1 cellular context compared by ENCODE assay signal in the genomic region with DNA sequence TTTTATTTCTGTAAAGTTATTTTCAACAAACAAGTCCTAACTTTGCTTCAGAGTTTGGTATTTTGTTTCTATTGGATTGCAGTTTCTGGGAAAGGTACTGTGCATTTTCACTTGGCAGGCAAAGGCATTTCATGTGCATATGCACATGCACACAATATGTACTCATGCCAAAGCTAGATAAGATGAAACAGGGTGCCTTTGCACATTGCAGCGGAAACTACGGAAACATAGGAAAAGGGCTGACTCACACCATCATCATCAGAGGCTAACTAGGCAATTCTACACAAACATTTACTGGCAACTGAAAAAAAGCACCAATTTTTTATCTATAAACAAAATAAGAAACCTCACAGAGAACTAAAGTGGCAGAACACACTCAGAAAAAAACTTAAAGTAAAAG.
TF ChIP-seq lines count a peak whose summit lies in the region.

No MANE protein-coding gene starts in this region.

TF ChIP-seq in K562, 482 proteins besides CTCF, POLR2A, EP300 and RAD21 (continued from another document and continues in another):
- TF ChIP-seq, protein P1, sequence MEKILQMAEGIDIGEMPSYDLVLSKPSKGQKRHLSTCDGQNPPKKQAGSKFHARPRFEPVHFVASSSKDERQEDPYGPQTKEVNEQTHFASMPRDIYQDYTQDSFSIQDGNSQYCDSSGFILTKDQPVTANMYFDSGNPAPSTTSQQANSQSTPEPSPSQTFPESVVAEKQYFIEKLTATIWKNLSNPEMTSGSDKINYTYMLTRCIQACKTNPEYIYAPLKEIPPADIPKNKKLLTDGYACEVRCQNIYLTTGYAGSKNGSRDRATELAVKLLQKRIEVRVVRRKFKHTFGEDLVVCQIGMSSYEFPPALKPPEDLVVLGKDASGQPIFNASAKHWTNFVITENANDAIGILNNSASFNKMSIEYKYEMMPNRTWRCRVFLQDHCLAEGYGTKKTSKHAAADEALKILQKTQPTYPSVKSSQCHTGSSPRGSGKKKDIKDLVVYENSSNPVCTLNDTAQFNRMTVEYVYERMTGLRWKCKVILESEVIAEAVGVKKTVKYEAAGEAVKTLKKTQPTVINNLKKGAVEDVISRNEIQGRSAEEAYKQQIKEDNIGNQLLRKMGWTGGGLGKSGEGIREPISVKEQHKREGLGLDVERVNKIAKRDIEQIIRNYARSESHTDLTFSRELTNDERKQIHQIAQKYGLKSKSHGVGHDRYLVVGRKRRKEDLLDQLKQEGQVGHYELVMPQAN (IDR thresholded peaks at IDR 0.05; ENCODE audit: borderline replicate concordance), result no peak
- TF ChIP-seq MBD2 (IDR thresholded peaks at IDR 0.05; ENCODE audit: borderline replicate concordance, low read depth) (no peak), ZNF707 (CRISPR knock-in tag; conservative IDR thresholded peaks at IDR 0.05) (no peak), MTA2 (IDR thresholded peaks at IDR 0.05; ENCODE audit: low read depth) (no peak), PHTF2 (CRISPR knock-in tag; IDR thresholded peaks at IDR 0.05) (no peak), RNF2 (IDR thresholded peaks at IDR 0.05) (no peak; the same call in 1 of the 2 replicates), PML (IDR thresholded peaks at IDR 0.05; ENCODE audit: low read length) (no peak), BMI1 (IDR thresholded peaks at IDR 0.05; ENCODE audit: low read length) (no peak), ATF1 (CRISPR knock-in tag; IDR thresholded peaks at IDR 0.05) (no peak), ATF1 (tag; IDR thresholded peaks at IDR 0.05) (peak; percentile 36; the same call in 1 of the 2 replicates), ZFPM2 (CRISPR knock-in tag; IDR thresholded peaks at IDR 0.05) (no peak), KDM1A (IDR thresholded peaks at IDR 0.05) (peak in 1 of 2 experiments; percentile 99; a peak in 2 of 4 replicates), GABPB2 (CRISPR knock-in tag; conservative IDR thresholded peaks at IDR 0.05) (no peak), ZNF324 (CRISPR knock-in tag; IDR thresholded peaks at IDR 0.05) (no peak), PCBP2 (IDR thresholded peaks at IDR 0.05; ENCODE audit: low read depth, low read length, poor library complexity, severe bottlenecking) (no peak), FOXA3 (CRISPR knock-in tag; conservative IDR thresholded peaks at IDR 0.05 in 1 of 2, IDR thresholded peaks at IDR 0.05 in 1 of 2) (no peak), HLTF (IDR thresholded peaks at IDR 0.05) (no peak), STAT5A (IDR thresholded peaks at IDR 0.05; ENCODE audit: borderline replicate concordance, low read length) (peak; percentile 61), BCOR (IDR thresholded peaks at IDR 0.05) (no peak), NR1H2 (CRISPR knock-in tag; IDR thresholded peaks at IDR 0.05) (no peak), MCM2 (IDR thresholded peaks at IDR 0.05; ENCODE audit: low read depth) (no peak), RBM39 (optimal IDR thresholded peaks at IDR 0.05; ENCODE audit: low read depth, low read length) (no peak), PHF8 (IDR thresholded peaks at IDR 0.05; ENCODE audit: borderline replicate concordance, low read length) (no peak), NELFE (IDR thresholded peaks at IDR 0.05; ENCODE audit: insufficient read depth, insufficient read length) (no peak), CREB1 (IDR thresholded peaks at IDR 0.05) (0 out of 2 replicates have a peak, but pooled peaks have one; percentile 11), CREB1 (CRISPR knock-in tag; IDR thresholded peaks at IDR 0.05) (no peak), TRIM24 (IDR thresholded peaks at IDR 0.05) (peak; percentile 75 to 80)
- TF ChIP-seq, protein P2, sequence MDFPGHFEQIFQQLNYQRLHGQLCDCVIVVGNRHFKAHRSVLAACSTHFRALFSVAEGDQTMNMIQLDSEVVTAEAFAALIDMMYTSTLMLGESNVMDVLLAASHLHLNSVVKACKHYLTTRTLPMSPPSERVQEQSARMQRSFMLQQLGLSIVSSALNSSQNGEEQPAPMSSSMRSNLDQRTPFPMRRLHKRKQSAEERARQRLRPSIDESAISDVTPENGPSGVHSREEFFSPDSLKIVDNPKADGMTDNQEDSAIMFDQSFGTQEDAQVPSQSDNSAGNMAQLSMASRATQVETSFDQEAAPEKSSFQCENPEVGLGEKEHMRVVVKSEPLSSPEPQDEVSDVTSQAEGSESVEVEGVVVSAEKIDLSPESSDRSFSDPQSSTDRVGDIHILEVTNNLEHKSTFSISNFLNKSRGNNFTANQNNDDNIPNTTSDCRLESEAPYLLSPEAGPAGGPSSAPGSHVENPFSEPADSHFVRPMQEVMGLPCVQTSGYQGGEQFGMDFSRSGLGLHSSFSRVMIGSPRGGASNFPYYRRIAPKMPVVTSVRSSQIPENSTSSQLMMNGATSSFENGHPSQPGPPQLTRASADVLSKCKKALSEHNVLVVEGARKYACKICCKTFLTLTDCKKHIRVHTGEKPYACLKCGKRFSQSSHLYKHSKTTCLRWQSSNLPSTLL (IDR thresholded peaks at IDR 0.05), result no peak
- TF ChIP-seq, protein P3, sequence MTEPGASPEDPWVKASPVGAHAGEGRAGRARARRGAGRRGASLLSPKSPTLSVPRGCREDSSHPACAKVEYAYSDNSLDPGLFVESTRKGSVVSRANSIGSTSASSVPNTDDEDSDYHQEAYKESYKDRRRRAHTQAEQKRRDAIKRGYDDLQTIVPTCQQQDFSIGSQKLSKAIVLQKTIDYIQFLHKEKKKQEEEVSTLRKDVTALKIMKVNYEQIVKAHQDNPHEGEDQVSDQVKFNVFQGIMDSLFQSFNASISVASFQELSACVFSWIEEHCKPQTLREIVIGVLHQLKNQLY (CRISPR knock-in tag; conservative IDR thresholded peaks at IDR 0.05), result no peak
- TF ChIP-seq, protein P4, sequence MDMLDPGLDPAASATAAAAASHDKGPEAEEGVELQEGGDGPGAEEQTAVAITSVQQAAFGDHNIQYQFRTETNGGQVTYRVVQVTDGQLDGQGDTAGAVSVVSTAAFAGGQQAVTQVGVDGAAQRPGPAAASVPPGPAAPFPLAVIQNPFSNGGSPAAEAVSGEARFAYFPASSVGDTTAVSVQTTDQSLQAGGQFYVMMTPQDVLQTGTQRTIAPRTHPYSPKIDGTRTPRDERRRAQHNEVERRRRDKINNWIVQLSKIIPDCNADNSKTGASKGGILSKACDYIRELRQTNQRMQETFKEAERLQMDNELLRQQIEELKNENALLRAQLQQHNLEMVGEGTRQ (CRISPR knock-in tag; IDR thresholded peaks at IDR 0.05), result no peak
- TF ChIP-seq, protein P5, sequence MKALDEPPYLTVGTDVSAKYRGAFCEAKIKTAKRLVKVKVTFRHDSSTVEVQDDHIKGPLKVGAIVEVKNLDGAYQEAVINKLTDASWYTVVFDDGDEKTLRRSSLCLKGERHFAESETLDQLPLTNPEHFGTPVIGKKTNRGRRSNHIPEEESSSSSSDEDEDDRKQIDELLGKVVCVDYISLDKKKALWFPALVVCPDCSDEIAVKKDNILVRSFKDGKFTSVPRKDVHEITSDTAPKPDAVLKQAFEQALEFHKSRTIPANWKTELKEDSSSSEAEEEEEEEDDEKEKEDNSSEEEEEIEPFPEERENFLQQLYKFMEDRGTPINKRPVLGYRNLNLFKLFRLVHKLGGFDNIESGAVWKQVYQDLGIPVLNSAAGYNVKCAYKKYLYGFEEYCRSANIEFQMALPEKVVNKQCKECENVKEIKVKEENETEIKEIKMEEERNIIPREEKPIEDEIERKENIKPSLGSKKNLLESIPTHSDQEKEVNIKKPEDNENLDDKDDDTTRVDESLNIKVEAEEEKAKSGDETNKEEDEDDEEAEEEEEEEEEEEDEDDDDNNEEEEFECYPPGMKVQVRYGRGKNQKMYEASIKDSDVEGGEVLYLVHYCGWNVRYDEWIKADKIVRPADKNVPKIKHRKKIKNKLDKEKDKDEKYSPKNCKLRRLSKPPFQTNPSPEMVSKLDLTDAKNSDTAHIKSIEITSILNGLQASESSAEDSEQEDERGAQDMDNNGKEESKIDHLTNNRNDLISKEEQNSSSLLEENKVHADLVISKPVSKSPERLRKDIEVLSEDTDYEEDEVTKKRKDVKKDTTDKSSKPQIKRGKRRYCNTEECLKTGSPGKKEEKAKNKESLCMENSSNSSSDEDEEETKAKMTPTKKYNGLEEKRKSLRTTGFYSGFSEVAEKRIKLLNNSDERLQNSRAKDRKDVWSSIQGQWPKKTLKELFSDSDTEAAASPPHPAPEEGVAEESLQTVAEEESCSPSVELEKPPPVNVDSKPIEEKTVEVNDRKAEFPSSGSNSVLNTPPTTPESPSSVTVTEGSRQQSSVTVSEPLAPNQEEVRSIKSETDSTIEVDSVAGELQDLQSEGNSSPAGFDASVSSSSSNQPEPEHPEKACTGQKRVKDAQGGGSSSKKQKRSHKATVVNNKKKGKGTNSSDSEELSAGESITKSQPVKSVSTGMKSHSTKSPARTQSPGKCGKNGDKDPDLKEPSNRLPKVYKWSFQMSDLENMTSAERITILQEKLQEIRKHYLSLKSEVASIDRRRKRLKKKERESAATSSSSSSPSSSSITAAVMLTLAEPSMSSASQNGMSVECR (CRISPR knock-in tag; IDR thresholded peaks at IDR 0.05), result no peak
- TF ChIP-seq, protein P6, sequence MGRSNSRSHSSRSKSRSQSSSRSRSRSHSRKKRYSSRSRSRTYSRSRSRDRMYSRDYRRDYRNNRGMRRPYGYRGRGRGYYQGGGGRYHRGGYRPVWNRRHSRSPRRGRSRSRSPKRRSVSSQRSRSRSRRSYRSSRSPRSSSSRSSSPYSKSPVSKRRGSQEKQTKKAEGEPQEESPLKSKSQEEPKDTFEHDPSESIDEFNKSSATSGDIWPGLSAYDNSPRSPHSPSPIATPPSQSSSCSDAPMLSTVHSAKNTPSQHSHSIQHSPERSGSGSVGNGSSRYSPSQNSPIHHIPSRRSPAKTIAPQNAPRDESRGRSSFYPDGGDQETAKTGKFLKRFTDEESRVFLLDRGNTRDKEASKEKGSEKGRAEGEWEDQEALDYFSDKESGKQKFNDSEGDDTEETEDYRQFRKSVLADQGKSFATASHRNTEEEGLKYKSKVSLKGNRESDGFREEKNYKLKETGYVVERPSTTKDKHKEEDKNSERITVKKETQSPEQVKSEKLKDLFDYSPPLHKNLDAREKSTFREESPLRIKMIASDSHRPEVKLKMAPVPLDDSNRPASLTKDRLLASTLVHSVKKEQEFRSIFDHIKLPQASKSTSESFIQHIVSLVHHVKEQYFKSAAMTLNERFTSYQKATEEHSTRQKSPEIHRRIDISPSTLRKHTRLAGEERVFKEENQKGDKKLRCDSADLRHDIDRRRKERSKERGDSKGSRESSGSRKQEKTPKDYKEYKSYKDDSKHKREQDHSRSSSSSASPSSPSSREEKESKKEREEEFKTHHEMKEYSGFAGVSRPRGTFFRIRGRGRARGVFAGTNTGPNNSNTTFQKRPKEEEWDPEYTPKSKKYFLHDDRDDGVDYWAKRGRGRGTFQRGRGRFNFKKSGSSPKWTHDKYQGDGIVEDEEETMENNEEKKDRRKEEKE (IDR thresholded peaks at IDR 0.05; ENCODE audit: borderline replicate concordance in 1 of 2, control insufficient read depth in 1 of 2, low read depth in 2 of 2, low read length in 1 of 2), result no peak
- TF ChIP-seq, protein P7, sequence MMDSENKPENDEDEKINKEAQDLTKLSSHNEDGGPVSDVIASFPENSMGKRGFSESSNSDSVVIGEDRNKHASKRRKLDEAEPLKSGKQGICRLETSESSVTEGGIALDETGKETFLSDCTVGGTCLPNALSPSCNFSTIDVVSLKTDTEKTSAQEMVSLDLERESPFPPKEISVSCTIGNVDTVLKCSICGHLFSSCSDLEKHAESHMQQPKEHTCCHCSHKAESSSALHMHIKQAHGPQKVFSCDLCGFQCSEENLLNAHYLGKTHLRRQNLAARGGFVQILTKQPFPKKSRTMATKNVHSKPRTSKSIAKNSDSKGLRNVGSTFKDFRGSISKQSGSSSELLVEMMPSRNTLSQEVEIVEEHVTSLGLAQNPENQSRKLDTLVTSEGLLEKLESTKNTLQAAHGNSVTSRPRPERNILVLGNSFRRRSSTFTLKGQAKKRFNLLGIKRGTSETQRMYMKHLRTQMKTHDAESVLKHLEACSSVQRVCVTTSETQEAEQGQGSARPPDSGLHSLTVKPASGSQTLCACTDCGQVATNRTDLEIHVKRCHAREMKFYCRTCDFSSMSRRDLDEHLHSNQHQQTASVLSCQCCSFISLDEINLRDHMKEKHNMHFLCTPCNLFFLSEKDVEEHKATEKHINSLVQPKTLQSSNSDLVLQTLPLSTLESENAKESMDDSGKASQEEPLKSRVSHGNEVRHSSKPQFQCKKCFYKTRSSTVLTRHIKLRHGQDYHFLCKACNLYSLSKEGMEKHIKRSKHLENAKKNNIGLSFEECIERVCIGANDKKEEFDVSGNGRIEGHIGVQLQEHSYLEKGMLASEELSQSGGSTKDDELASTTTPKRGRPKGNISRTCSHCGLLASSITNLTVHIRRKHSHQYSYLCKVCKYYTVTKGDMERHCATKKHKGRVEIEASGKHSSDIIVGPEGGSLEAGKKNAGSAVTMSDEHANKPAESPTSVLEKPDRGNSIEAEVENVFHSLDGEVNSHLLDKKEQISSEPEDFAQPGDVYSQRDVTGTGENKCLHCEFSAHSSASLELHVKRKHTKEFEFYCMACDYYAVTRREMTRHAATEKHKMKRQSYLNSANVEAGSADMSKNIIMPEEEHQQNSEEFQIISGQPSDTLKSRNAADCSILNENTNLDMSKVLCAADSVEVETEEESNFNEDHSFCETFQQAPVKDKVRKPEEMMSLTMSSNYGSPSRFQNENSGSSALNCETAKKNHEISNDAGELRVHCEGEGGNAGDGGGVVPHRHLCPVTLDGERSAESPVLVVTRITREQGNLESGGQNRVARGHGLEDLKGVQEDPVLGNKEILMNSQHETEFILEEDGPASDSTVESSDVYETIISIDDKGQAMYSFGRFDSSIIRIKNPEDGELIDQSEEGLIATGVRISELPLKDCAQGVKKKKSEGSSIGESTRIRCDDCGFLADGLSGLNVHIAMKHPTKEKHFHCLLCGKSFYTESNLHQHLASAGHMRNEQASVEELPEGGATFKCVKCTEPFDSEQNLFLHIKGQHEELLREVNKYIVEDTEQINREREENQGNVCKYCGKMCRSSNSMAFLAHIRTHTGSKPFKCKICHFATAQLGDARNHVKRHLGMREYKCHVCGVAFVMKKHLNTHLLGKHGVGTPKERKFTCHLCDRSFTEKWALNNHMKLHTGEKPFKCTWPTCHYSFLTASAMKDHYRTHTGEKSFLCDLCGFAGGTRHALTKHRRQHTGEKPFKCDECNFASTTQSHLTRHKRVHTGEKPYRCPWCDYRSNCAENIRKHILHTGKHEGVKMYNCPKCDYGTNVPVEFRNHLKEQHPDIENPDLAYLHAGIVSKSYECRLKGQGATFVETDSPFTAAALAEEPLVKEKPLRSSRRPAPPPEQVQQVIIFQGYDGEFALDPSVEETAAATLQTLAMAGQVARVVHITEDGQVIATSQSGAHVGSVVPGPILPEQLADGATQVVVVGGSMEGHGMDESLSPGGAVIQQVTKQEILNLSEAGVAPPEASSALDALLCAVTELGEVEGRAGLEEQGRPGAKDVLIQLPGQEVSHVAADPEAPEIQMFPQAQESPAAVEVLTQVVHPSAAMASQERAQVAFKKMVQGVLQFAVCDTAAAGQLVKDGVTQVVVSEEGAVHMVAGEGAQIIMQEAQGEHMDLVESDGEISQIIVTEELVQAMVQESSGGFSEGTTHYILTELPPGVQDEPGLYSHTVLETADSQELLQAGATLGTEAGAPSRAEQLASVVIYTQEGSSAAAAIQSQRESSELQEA (IDR thresholded peaks at IDR 0.05; ENCODE audit: low read depth), result peak; percentile 65
- TF ChIP-seq, protein P8, sequence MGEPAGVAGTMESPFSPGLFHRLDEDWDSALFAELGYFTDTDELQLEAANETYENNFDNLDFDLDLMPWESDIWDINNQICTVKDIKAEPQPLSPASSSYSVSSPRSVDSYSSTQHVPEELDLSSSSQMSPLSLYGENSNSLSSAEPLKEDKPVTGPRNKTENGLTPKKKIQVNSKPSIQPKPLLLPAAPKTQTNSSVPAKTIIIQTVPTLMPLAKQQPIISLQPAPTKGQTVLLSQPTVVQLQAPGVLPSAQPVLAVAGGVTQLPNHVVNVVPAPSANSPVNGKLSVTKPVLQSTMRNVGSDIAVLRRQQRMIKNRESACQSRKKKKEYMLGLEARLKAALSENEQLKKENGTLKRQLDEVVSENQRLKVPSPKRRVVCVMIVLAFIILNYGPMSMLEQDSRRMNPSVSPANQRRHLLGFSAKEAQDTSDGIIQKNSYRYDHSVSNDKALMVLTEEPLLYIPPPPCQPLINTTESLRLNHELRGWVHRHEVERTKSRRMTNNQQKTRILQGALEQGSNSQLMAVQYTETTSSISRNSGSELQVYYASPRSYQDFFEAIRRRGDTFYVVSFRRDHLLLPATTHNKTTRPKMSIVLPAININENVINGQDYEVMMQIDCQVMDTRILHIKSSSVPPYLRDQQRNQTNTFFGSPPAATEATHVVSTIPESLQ (CRISPR knock-in tag; IDR thresholded peaks at IDR 0.05), result no peak
